ENCODE assay signal across 8 cellular contexts in genomic region chr14:74493343-74494261, GRCh38. TPM values are rescaled to one million over a fixed set of nuclear protein-coding genes. Genes with fewer than 3 reads are reported as not detected.
A peak's percentile ranks its signal among the peaks of the same experiment; 100 is the strongest.
DNase-seq lines count a peak whose midpoint lies in the region; ATAC-seq, FAIRE-seq and TF ChIP-seq lines count a peak whose summit lies in the region.

TSS of gene ISCA2 (plus strand) at chr14:74493765. CDS start at chr14:74493775, 10 bp downstream.

- H3K79me1 ChIP-seq in H1 (ENCODE audit: low read depth, low read length) (peaks cover 6% of the 10 kb centered on the region; the same call in 1 of the 2 replicates), mesenchymal stem cell (replicated peaks; ENCODE audit: low read length, poor library complexity, severe bottlenecking) (peaks cover 29% of the 10 kb centered on the region)

- no peak within 1 kb of the TSS for H3K56ac ChIP-seq in H1 (replicated peaks; ENCODE audit: insufficient read length, low read depth, low read length)

- 0 out of 4 replicates have a peak, but pooled peaks of 1 of the 3 experiments have one; percentile 4 for TF ChIP-seq CTCF in H1 (IDR thresholded peaks at IDR 0.05; ENCODE audit: control extremely low read depth in 1 of 3, insufficient read depth in 1 of 3, low read depth in 1 of 3, low read length in 3 of 3)

- H3K27me3 ChIP-seq in H1 (replicated peaks in 1 of 4; ENCODE audit: control insufficient read depth in 3 of 4, extremely low read depth in 1 of 4, insufficient read depth in 3 of 4, low read length in 3 of 4) (no peaks in the 10 kb centered on the region), mesenchymal stem cell (ENCODE audit: control insufficient read depth in 1 of 2, insufficient read depth in 1 of 2, low read length in 2 of 2) (no peaks in the 10 kb centered on the region)

- no peak for FAIRE-seq in H1 (lab: Jason Lieb, UNC)

- H3K36me3 ChIP-seq in H1 (ENCODE audit: control insufficient read depth in 2 of 4, insufficient read depth in 4 of 4, low read length in 3 of 4) (peaks cover 0 to 7% (median 0%) of the 10 kb centered on the region in 4 experiments; a peak in 1 of 8 replicates), mesenchymal stem cell (ENCODE audit: control insufficient read depth in 1 of 2, insufficient read depth in 2 of 2, low read depth in 1 of 2, low read length in 2 of 2) (peaks cover 0 to 26% of the 10 kb centered on the region in 2 experiments)

- H3K79me2 ChIP-seq in H1 (ENCODE audit: control insufficient read depth in 1 of 2, insufficient read depth in 2 of 2, low read length in 2 of 2), result peaks cover 0 to 50% of the 10 kb centered on the region in 2 experiments; a peak in 3 of 4 replicates

- H4K91ac ChIP-seq in H1 (replicated peaks; ENCODE audit: insufficient read length, low read length), result peak within 1 kb of the TSS; percentile 83
- H4K91ac ChIP-seq in mesenchymal stem cell (ENCODE audit: low read length), result peak within 1 kb of the TSS; percentile 98

- H3K4me2 ChIP-seq in H1 (ENCODE audit: insufficient read depth in 1 of 2, low read depth in 2 of 2, low read length in 2 of 2) (peak within 1 kb of the TSS; percentile 85 to 89), mesenchymal stem cell (ENCODE audit: low read length, poor library complexity, severe bottlenecking) (peak within 1 kb of the TSS; percentile 92)

- CTCF ChIA-PET in H1 (lab: Charles Lee; ENCODE audit: partially characterized antibody), result interaction anchor here (0.7 to 1.4 kb wide), 4 partner anchors 9 to 146 kb away, joined by 3 read pairs; partner anchors contain the start of gene VRTN

- peak; percentile 100 for DNase-seq in COLO668 (lab: John Stamatoyannopoulos, UW; ENCODE audit: unreplicated experiment)
- DNase-seq in HT1080 (ENCODE audit: low read depth), result peak; percentile 98
- peak; percentile 99 for DNase-seq in NOMO-1 treated with DMSO at 0.1 percent for 48 hours (lab: John Stamatoyannopoulos, UW; ENCODE audit: unreplicated experiment)
- peak; percentile 97 to 99 for DNase-seq in activated CD8-positive, alpha-beta memory T cell treated with anti-CD3 and anti-CD28 coated beads for 4 hours (ENCODE audit: low read depth in 2 of 2)
- DNase-seq in H1 (ENCODE audit: low read depth in 1 of 2, low spot score in 2 of 2), result peak; percentile 98 to 99
- DNase-seq in mesenchymal stem cell, result peak; percentile 99
- peak; percentile 99 for DNase-seq in stimulated activated CD8-positive, alpha-beta memory T cell treated with anti-CD3 and anti-CD28 coated beads, Interleukin-12 subunit alpha, Interleukin-12 subunit beta, amount 100 ng/mL, for 4 hours (ENCODE audit: low read depth)

- H2AK5ac ChIP-seq in H1 (ENCODE audit: low read depth, low read length) (no peak within 1 kb of the TSS), mesenchymal stem cell (ENCODE audit: low read length, severe bottlenecking) (no peak within 1 kb of the TSS)

- H3K27ac ChIP-seq in H1 (ENCODE audit: low read depth, low read length) (peak within 1 kb of the TSS; percentile 86), mesenchymal stem cell (ENCODE audit: low read length, poor library complexity, severe bottlenecking) (peak within 1 kb of the TSS; percentile 81)

- TF ChIP-seq POLR2A in H1 (IDR thresholded peaks at IDR 0.05; ENCODE audit: control extremely low read depth in 1 of 2, low read depth in 2 of 2, low read length in 2 of 2), result peak; percentile 50 to 73

- H4K20me1 ChIP-seq in H1 (replicated peaks in 1 of 2; ENCODE audit: control insufficient read depth in 1 of 2, insufficient read depth in 2 of 2, low read length in 2 of 2), result peaks cover 0 to 6% of the 10 kb centered on the region in 2 experiments

- H2BK15ac ChIP-seq in H1 (ENCODE audit: low read length), result no peak within 1 kb of the TSS
- peak within 1 kb of the TSS; percentile 77 for H2BK15ac ChIP-seq in mesenchymal stem cell (ENCODE audit: low read depth, poor library complexity, severe bottlenecking)

- WGBS in H1 (ENCODE audit: extremely low coverage in 1 of 2, insufficient coverage in 1 of 2, insufficient read length in 1 of 2, insufficient replicate concordance in 2 of 2, low coverage in 1 of 2, low lambda C conversion rate in 2 of 2, missing lambda C conversion rate in 1 of 2), 2 experiments, result 0% methylated on average over 38 of the region's 73 CpGs; no CpG with 5 or more reads in 1 of the 2 experiments
- WGBS in mesenchymal stem cell, result under 1% methylated on average over 61 of the region's 73 CpGs

- POLR2A ChIA-PET in H1 (lab: Charles Lee; ENCODE audit: partially characterized antibody), result interaction anchor here (0.7 to 2.4 kb wide), 9 partner anchors 11 to 280 kb away, joined by 3 to 8 read pairs (median 4); partner anchors contain the start of gene ABCD4

- H3K9ac ChIP-seq in H1 (replicated peaks in 1 of 4; ENCODE audit: extremely low read depth in 1 of 4, low read depth in 3 of 4, low read length in 3 of 4) (peak within 1 kb of the TSS; percentile 87 to 92 (median 88)), mesenchymal stem cell (ENCODE audit: low read length) (peak within 1 kb of the TSS; percentile 94)

- H3K4ac ChIP-seq in H1 (replicated peaks; ENCODE audit: insufficient read length, low read depth, low read length), result no peak within 1 kb of the TSS
- peak within 1 kb of the TSS; percentile 87 to 95 for H3K4ac ChIP-seq in mesenchymal stem cell (ENCODE audit: low read depth in 1 of 2, low read length in 2 of 2)

- peak within 1 kb of the TSS; percentile 89 for H4K5ac ChIP-seq in H1 (ENCODE audit: insufficient read length, low read depth, low read length)

- peak; percentile 83 for ATAC-seq in GM21360 (IDR thresholded peaks at IDR 0.05; ENCODE audit: unreplicated experiment)

- H2BK20ac ChIP-seq in H1 (ENCODE audit: low read length), result no peak within 1 kb of the TSS

- H3K23ac ChIP-seq in H1 (ENCODE audit: insufficient read length), result no peak within 1 kb of the TSS
- H3K23ac ChIP-seq in mesenchymal stem cell (ENCODE audit: low read length in 2 of 2), result peak within 1 kb of the TSS in 1 of 2 experiments; percentile 97

- TF ChIP-seq EP300 in H1 (IDR thresholded peaks at IDR 0.05; ENCODE audit: borderline replicate concordance in 1 of 2, low read depth in 2 of 2, low read length in 2 of 2), result no peak

- H2BK5ac ChIP-seq in H1 (ENCODE audit: low read depth, low read length) (peak within 1 kb of the TSS; percentile 95), mesenchymal stem cell (ENCODE audit: low read depth, low read length, poor library complexity, severe bottlenecking) (peak within 1 kb of the TSS; percentile 91)

- no peak for TF ChIP-seq RAD21 in H1 (IDR thresholded peaks at IDR 0.05 in 1 of 2, conservative IDR thresholded peaks at IDR 0.05 in 1 of 2; ENCODE audit: low read depth in 2 of 2, low read length in 2 of 2)

- peaks cover 12% of the 10 kb centered on the region for H3K23me2 ChIP-seq in H1 (ENCODE audit: low read depth, low read length)

- H2BK12ac ChIP-seq in H1 (ENCODE audit: low read depth, low read length) (peak within 1 kb of the TSS; percentile 88; the same call in 1 of the 2 replicates), mesenchymal stem cell (ENCODE audit: low read length in 2 of 2) (peak within 1 kb of the TSS; percentile 66 to 86)

- H3K14ac ChIP-seq in H1 (ENCODE audit: insufficient read length), result no peak within 1 kb of the TSS
- H3K14ac ChIP-seq in mesenchymal stem cell (ENCODE audit: low read length in 2 of 2), result peak within 1 kb of the TSS; percentile 95 to 98

- H3K4me3 ChIP-seq in H1 (ENCODE audit: extremely low read depth in 1 of 4, insufficient read depth in 2 of 4, low read depth in 3 of 4, low read length in 4 of 4) (peak within 1 kb of the TSS; percentile 73 to 99 (median 95)), mesenchymal stem cell (ENCODE audit: insufficient read depth in 1 of 2, low read depth in 1 of 2, low read length in 2 of 2) (peak within 1 kb of the TSS; percentile 96 to 97)

- H3K4me1 ChIP-seq in H1 (replicated peaks in 1 of 4; ENCODE audit: control insufficient read depth in 3 of 4, insufficient read depth in 4 of 4, low read length in 3 of 4) (peaks cover 0 to 4% (median 1%) of the 10 kb centered on the region in 4 experiments; a peak in 2 of 7 replicates), mesenchymal stem cell (ENCODE audit: control insufficient read depth, insufficient read depth, low read depth, low read length) (peaks cover 11% of the 10 kb centered on the region)

- H3K18ac ChIP-seq in H1 (ENCODE audit: extremely low read depth, low read length) (peak within 1 kb of the TSS; percentile 94), mesenchymal stem cell (ENCODE audit: low read depth in 1 of 2, low read length in 2 of 2) (peak within 1 kb of the TSS; percentile 92 to 97)

- no peak within 1 kb of the TSS for H2BK120ac ChIP-seq in H1 (replicated peaks; ENCODE audit: low read depth, low read length)
- H2BK120ac ChIP-seq in mesenchymal stem cell (ENCODE audit: low read depth, low read length), result peak within 1 kb of the TSS; percentile 92

- H3K9me3 ChIP-seq in H1 (ENCODE audit: insufficient read depth in 2 of 2, low read depth in 1 of 2, low read length in 1 of 2) (no peaks in the 10 kb centered on the region), mesenchymal stem cell (ENCODE audit: control insufficient read depth, low read length) (no peaks in the 10 kb centered on the region)

- peak within 1 kb of the TSS; percentile 68; the same call in 1 of the 2 replicates for H2AFZ ChIP-seq in H1 (ENCODE audit: low read length)
- H2AFZ ChIP-seq in mesenchymal stem cell (ENCODE audit: low read depth, low read length), result peak within 1 kb of the TSS; percentile 84

- H4K8ac ChIP-seq in H1 (ENCODE audit: extremely low read depth, insufficient read depth, low read length), result peak within 1 kb of the TSS; percentile 95; the same call in 1 of the 2 replicates
- peak within 1 kb of the TSS; percentile 97 for H4K8ac ChIP-seq in mesenchymal stem cell (ENCODE audit: low read length)

TF ChIP-seq in H1, 55 proteins besides CTCF, POLR2A, EP300 and RAD21 (continues in another document):
- TF ChIP-seq RBBP5 (IDR thresholded peaks at IDR 0.05; ENCODE audit: borderline replicate concordance, low read depth, low read length), result 0 out of 2 replicates have a peak, but pooled peaks have one; percentile 36
- TF ChIP-seq HDAC2 (IDR thresholded peaks at IDR 0.05; ENCODE audit: borderline replicate concordance in 1 of 2, low read depth in 2 of 2, low read length in 2 of 2), result no peak
- no peak for TF ChIP-seq SRF (IDR thresholded peaks at IDR 0.05; ENCODE audit: low read depth, low read length)

RNA-seq across cellular contexts. Expression of gene ISCA2, which starts in this region (rescaled TPM):
- 21.1 and 23.3 TPM in 2 replicates for total RNA-seq in HT1080 (2014; rRNA removed; shearing (Covaris generic))
- 20.5 and 36.7 TPM in 2 replicates for polyA plus RNA-seq in HT1080 (2015; cell fraction: cytosol; rRNA removed)
- polyA plus RNA-seq in HT1080 (2015; cell fraction: nucleus; rRNA removed), result 21.2 and 24.7 TPM in 2 replicates
- total RNA-seq in H1 (2021; fragmentation: NEBNext Ultra II Directional; extraction: Animal tissue kit (Norgen Biotek cat#: 25700)), result 43.5 and 51.5 TPM in 2 replicates
- 58.2 and 78.6 TPM in 2 replicates for polyA plus RNA-seq in H1 (2011; rRNA removed)
- 56.9 TPM for polyA plus RNA-seq in H1 (2011; cell fraction: cytosol; rRNA removed)
- 14.9 TPM for polyA plus RNA-seq in H1 (2011; cell fraction: nucleus; rRNA removed)
- 29.6 to 43.0 TPM (median 33.9 TPM) in 4 replicates for polyA plus RNA-seq in H1 (2012, experiment 1 of 2)
- polyA plus RNA-seq in H1 (2012, experiment 2 of 2), result 100 TPM
- polyA plus RNA-seq in H1 (2013, experiment 1 of 2), result 37.6 TPM
- 40.2 TPM for polyA plus RNA-seq in H1 (2013, experiment 2 of 2)
- polyA minus RNA-seq in H1 (2011; rRNA and poly(A)+ RNA removed), result 13.1 and 13.7 TPM in 2 replicates
- 20.4 TPM for polyA minus RNA-seq in H1 (2011; cell fraction: cytosol; rRNA and poly(A)+ RNA removed)
- 8.2 TPM for polyA minus RNA-seq in H1 (2011; cell fraction: nucleus; rRNA and poly(A)+ RNA removed)
- polyA plus RNA-seq in mesenchymal stem cell (2013, experiment 1 of 2), result 37.5 TPM
- 35.9 TPM for polyA plus RNA-seq in mesenchymal stem cell (2013, experiment 2 of 2)

Comparison
In these comparisons a context has a peak if more than half of its experiments do, and no peak if none do; other contexts are left out.
1. Peak in every context shown above with its lines: DNase-seq, ATAC-seq, H3K4me3 ChIP-seq and H3K27ac ChIP-seq.